20 cellular contexts compared by ENCODE assay signal in genomic region chr4:69664009-69664408, GRCh38. TPM values are rescaled to one million over a fixed set of nuclear protein-coding genes. Genes with fewer than 3 reads are reported as not detected.
"Had no signal": no experiment of that assay in that cellular context is flagged by ENCODE, and none has a peak within 500 bp of the region (broad histone marks: within the 10 kb centered on the region; RNA-seq: fewer than 3 reads in every experiment).

No MANE protein-coding gene starts in this region.

RNA-seq across cellular contexts. Expression of gene UGT2A1, which starts 11.0 kb away (rescaled TPM):
- total RNA-seq: kidney epithelial cell; left ventricle myocardium inferior; lung microvascular endothelial cell; mesenteric fat pad; mucosa of descending colon; myocyte; naive thymus-derived CD4-positive, alpha-beta T cell; natural killer cell treated with Interleukin-12 subunit alpha and Interleukin-12 subunit beta and Interleukin-15 and Interleukin-18, amount 100 ng/mL, for 72 hours; osteoblast; pancreas; psoas muscle; sigmoid colon; spleen; subcutaneous adipose tissue; thoracic aorta; upper lobe of right lung had no signal
- polyA plus RNA-seq: naive thymus-derived CD4-positive, alpha-beta T cell; neural cell; pancreas; psoas muscle; sigmoid colon; small intestine; spleen had no signal

RNA-seq across cellular contexts. Expression of gene UGT2A2, which starts 24.6 kb away (rescaled TPM):
- total RNA-seq: kidney epithelial cell; left ventricle myocardium inferior; lower leg skin; lung microvascular endothelial cell; mesenteric fat pad; mucosa of descending colon; myocyte; naive thymus-derived CD4-positive, alpha-beta T cell; natural killer cell treated with Interleukin-12 subunit alpha and Interleukin-12 subunit beta and Interleukin-15 and Interleukin-18, amount 100 ng/mL, for 72 hours; osteoblast; pancreas; psoas muscle; sigmoid colon; spleen; subcutaneous adipose tissue; suprapubic skin; thoracic aorta; upper lobe of right lung had no signal
- polyA plus RNA-seq: naive thymus-derived CD4-positive, alpha-beta T cell; neural cell; pancreas; psoas muscle; sigmoid colon; small intestine; spleen had no signal
